1 cellular context compared by ENCODE assay signal in the genomic region with DNA sequence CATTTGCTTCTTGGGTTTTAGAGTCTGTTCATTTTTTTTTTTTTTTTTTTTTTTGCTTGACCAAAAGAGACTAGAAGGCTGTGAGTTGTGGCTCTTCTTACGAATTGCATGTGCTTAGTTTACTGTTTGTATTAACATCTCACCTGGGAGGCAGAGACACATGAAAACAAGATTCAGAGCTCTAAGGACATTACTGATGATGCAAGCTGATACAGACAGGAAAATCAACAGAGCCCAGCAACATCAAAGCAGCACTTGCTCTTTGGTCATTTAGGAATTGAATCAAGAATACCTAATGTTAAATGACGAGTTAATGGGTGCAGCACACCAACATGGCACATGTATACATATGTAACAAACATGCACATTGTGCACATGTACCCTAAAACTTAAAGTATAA.
TF ChIP-seq lines count a peak whose summit lies in the region.

No MANE protein-coding gene starts in this region.

TF ChIP-seq in GM23338, 12 proteins besides CTCF, POLR2A, EP300 and RAD21 (continued from another document):
- TF ChIP-seq, protein P1, sequence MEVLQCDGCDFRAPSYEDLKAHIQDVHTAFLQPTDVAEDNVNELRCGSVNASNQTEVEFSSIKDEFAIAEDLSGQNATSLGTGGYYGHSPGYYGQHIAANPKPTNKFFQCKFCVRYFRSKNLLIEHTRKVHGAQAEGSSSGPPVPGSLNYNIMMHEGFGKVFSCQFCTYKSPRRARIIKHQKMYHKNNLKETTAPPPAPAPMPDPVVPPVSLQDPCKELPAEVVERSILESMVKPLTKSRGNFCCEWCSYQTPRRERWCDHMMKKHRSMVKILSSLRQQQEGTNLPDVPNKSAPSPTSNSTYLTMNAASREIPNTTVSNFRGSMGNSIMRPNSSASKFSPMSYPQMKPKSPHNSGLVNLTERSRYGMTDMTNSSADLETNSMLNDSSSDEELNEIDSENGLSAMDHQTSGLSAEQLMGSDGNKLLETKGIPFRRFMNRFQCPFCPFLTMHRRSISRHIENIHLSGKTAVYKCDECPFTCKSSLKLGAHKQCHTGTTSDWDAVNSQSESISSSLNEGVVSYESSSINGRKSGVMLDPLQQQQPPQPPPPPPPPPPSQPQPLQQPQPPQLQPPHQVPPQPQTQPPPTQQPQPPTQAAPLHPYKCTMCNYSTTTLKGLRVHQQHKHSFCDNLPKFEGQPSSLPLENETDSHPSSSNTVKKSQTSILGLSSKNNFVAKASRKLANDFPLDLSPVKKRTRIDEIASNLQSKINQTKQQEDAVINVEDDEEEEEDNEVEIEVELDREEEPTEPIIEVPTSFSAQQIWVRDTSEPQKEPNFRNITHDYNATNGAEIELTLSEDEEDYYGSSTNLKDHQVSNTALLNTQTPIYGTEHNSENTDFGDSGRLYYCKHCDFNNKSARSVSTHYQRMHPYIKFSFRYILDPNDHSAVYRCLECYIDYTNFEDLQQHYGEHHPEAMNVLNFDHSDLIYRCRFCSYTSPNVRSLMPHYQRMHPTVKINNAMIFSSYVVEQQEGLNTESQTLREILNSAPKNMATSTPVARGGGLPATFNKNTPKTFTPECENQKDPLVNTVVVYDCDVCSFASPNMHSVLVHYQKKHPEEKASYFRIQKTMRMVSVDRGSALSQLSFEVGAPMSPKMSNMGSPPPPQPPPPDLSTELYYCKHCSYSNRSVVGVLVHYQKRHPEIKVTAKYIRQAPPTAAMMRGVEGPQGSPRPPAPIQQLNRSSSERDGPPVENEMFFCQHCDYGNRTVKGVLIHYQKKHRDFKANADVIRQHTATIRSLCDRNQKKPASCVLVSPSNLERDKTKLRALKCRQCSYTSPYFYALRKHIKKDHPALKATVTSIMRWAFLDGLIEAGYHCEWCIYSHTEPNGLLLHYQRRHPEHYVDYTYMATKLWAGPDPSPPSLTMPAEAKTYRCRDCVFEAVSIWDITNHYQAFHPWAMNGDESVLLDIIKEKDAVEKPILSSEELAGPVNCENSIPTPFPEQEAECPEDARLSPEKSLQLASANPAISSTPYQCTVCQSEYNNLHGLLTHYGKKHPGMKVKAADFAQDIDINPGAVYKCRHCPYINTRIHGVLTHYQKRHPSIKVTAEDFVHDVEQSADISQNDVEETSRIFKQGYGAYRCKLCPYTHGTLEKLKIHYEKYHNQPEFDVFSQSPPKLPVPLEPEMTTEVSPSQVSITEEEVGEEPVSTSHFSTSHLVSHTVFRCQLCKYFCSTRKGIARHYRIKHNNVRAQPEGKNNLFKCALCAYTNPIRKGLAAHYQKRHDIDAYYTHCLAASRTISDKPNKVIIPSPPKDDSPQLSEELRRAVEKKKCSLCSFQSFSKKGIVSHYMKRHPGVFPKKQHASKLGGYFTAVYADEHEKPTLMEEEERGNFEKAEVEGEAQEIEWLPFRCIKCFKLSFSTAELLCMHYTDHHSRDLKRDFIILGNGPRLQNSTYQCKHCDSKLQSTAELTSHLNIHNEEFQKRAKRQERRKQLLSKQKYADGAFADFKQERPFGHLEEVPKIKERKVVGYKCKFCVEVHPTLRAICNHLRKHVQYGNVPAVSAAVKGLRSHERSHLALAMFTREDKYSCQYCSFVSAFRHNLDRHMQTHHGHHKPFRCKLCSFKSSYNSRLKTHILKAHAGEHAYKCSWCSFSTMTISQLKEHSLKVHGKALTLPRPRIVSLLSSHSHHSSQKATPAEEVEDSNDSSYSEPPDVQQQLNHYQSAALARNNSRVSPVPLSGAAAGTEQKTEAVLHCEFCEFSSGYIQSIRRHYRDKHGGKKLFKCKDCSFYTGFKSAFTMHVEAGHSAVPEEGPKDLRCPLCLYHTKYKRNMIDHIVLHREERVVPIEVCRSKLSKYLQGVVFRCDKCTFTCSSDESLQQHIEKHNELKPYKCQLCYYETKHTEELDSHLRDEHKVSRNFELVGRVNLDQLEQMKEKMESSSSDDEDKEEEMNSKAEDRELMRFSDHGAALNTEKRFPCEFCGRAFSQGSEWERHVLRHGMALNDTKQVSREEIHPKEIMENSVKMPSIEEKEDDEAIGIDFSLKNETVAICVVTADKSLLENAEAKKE (CRISPR knock-in tag; IDR thresholded peaks at IDR 0.05): no peak
- no peak for TF ChIP-seq STAT1 (IDR thresholded peaks at IDR 0.05; ENCODE audit: unreplicated experiment)
- no peak for TF ChIP-seq POLR2AphosphoS5 (IDR thresholded peaks at IDR 0.05; ENCODE audit: low read depth)
- TF ChIP-seq ZNF114 (CRISPR knock-in tag; IDR thresholded peaks at IDR 0.05): no peak
- no peak for TF ChIP-seq CREB1 (CRISPR knock-in tag; IDR thresholded peaks at IDR 0.05; ENCODE audit: low read depth)
- TF ChIP-seq EZH2phosphoT487 (IDR thresholded peaks at IDR 0.05; ENCODE audit: unreplicated experiment): no peak
- TF ChIP-seq, protein P2, sequence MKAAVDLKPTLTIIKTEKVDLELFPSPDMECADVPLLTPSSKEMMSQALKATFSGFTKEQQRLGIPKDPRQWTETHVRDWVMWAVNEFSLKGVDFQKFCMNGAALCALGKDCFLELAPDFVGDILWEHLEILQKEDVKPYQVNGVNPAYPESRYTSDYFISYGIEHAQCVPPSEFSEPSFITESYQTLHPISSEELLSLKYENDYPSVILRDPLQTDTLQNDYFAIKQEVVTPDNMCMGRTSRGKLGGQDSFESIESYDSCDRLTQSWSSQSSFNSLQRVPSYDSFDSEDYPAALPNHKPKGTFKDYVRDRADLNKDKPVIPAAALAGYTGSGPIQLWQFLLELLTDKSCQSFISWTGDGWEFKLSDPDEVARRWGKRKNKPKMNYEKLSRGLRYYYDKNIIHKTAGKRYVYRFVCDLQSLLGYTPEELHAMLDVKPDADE (IDR thresholded peaks at IDR 0.05): no peak
- no peak for TF ChIP-seq EZH2 (IDR thresholded peaks at IDR 0.05; ENCODE audit: low read depth, unreplicated experiment)
- no peak for TF ChIP-seq NANOG (IDR thresholded peaks at IDR 0.05; ENCODE audit: borderline replicate concordance)
